1 cellular context compared by ENCODE assay signal in the genomic region with DNA sequence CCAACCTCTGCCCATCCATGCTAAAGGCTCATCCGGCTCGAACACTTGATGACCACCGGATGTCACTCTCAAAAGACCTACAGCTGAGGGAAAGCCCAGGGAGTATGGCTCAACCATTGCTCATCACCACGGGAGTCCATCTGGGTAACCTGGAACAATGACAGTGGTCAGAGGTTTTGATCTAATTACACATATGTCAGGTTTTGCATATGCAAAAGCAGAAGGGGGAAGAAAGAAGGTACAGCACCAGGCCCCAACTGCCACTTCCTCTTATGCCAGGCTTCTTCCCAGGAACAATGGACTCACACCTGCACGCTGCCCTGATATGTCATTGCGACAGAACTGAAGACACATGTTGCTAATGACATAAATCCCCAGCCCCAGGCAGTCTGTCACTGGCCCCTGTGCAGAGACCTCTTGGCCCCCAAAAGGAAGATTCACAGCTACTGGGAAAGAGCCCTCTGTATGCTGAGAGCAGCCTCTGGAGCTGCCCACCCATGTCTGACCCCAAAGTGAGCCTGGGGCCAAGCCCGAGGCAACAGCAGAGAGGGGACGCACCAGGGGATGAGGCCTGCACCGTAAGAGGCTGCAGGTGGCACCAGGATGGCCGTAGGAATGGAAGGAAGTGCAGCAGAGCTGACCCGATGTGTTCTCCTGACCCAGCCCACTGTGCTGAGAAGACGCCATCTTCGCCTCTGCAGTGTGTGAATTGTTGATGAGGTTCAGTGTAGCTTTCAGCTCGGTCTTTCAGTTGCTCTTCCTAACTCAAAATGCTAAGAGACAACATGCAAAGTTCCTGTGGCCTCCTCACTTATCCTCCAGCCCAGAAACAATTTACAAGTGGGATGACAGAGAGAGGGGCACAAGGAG.
TF ChIP-seq lines count a peak whose summit lies in the region.

No MANE protein-coding gene starts in this region.

TF ChIP-seq in GM23338, 12 proteins besides CTCF, POLR2A, EP300 and RAD21 (continued from another document):
- TF ChIP-seq, protein P1, sequence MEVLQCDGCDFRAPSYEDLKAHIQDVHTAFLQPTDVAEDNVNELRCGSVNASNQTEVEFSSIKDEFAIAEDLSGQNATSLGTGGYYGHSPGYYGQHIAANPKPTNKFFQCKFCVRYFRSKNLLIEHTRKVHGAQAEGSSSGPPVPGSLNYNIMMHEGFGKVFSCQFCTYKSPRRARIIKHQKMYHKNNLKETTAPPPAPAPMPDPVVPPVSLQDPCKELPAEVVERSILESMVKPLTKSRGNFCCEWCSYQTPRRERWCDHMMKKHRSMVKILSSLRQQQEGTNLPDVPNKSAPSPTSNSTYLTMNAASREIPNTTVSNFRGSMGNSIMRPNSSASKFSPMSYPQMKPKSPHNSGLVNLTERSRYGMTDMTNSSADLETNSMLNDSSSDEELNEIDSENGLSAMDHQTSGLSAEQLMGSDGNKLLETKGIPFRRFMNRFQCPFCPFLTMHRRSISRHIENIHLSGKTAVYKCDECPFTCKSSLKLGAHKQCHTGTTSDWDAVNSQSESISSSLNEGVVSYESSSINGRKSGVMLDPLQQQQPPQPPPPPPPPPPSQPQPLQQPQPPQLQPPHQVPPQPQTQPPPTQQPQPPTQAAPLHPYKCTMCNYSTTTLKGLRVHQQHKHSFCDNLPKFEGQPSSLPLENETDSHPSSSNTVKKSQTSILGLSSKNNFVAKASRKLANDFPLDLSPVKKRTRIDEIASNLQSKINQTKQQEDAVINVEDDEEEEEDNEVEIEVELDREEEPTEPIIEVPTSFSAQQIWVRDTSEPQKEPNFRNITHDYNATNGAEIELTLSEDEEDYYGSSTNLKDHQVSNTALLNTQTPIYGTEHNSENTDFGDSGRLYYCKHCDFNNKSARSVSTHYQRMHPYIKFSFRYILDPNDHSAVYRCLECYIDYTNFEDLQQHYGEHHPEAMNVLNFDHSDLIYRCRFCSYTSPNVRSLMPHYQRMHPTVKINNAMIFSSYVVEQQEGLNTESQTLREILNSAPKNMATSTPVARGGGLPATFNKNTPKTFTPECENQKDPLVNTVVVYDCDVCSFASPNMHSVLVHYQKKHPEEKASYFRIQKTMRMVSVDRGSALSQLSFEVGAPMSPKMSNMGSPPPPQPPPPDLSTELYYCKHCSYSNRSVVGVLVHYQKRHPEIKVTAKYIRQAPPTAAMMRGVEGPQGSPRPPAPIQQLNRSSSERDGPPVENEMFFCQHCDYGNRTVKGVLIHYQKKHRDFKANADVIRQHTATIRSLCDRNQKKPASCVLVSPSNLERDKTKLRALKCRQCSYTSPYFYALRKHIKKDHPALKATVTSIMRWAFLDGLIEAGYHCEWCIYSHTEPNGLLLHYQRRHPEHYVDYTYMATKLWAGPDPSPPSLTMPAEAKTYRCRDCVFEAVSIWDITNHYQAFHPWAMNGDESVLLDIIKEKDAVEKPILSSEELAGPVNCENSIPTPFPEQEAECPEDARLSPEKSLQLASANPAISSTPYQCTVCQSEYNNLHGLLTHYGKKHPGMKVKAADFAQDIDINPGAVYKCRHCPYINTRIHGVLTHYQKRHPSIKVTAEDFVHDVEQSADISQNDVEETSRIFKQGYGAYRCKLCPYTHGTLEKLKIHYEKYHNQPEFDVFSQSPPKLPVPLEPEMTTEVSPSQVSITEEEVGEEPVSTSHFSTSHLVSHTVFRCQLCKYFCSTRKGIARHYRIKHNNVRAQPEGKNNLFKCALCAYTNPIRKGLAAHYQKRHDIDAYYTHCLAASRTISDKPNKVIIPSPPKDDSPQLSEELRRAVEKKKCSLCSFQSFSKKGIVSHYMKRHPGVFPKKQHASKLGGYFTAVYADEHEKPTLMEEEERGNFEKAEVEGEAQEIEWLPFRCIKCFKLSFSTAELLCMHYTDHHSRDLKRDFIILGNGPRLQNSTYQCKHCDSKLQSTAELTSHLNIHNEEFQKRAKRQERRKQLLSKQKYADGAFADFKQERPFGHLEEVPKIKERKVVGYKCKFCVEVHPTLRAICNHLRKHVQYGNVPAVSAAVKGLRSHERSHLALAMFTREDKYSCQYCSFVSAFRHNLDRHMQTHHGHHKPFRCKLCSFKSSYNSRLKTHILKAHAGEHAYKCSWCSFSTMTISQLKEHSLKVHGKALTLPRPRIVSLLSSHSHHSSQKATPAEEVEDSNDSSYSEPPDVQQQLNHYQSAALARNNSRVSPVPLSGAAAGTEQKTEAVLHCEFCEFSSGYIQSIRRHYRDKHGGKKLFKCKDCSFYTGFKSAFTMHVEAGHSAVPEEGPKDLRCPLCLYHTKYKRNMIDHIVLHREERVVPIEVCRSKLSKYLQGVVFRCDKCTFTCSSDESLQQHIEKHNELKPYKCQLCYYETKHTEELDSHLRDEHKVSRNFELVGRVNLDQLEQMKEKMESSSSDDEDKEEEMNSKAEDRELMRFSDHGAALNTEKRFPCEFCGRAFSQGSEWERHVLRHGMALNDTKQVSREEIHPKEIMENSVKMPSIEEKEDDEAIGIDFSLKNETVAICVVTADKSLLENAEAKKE (CRISPR knock-in tag; IDR thresholded peaks at IDR 0.05), result no peak
- TF ChIP-seq STAT1 (IDR thresholded peaks at IDR 0.05; ENCODE audit: unreplicated experiment) (no peak), EZH2phosphoT487 (IDR thresholded peaks at IDR 0.05; ENCODE audit: unreplicated experiment) (no peak), ZNF114 (CRISPR knock-in tag; IDR thresholded peaks at IDR 0.05) (no peak), CREB1 (CRISPR knock-in tag; IDR thresholded peaks at IDR 0.05; ENCODE audit: low read depth) (no peak), JUNB (IDR thresholded peaks at IDR 0.05; ENCODE audit: unreplicated experiment) (no peak)
